In genomic region chr16:75138636-75139035, GRCh38 we compare ENCODE assay signal across 13 cellular contexts. TPM values are rescaled to one million over a fixed set of nuclear protein-coding genes. Genes with fewer than 3 reads are reported as not detected.
DNase-seq lines count a peak whose midpoint lies in the region; ATAC-seq lines count a peak whose summit lies in the region.
"Had no signal": no experiment of that assay in that cellular context is flagged by ENCODE, and none has a peak within 500 bp of the region (broad histone marks: within the 10 kb centered on the region; RNA-seq: fewer than 3 reads in every experiment).

No MANE protein-coding gene starts in this region.

- no peak overlapping the region for H3K4ac ChIP-seq in neuronal stem cell (ENCODE audit: low read length)

- H2AFZ ChIP-seq in neuronal stem cell (ENCODE audit: low read length) = no peak overlapping the region

- H3K36me3 ChIP-seq in neuronal stem cell (replicated peaks in 1 of 2; ENCODE audit: control insufficient read depth in 2 of 2, insufficient read depth in 2 of 2, low read length in 2 of 2) = no peaks in the 10 kb centered on the region
- H3K36me3 ChIP-seq: breast epithelium had no signal

- no peaks in the 10 kb centered on the region for H3K27me3 ChIP-seq in neuronal stem cell (ENCODE audit: control insufficient read depth in 3 of 3, insufficient read depth in 3 of 3, low read depth in 1 of 3, low read length in 3 of 3)
- H3K27me3 ChIP-seq: breast epithelium had no signal

- ATAC-seq in HG03175 (IDR thresholded peaks at IDR 0.05; ENCODE audit: unreplicated experiment) = peak; percentile 46
- no peak for ATAC-seq in activated T-cell treated with anti-CD3 and anti-CD28 coated beads, Interleukin-2, amount 50 U/mL, for 72 hours (replicated peaks in 1 of 2)
- ATAC-seq: activated T-helper 17 cell treated with anti-CD3 and anti-CD28 coated beads, Interleukin-2, amount 50 U/mL, for 72 hours had no signal

- no peak overlapping the region for H3K18ac ChIP-seq in neuronal stem cell (ENCODE audit: low read length)

- peak overlapping the region; percentile 23 for H3K4me3 Mint-ChIP-seq in activated T-helper 1 cell treated with anti-CD3 and anti-CD28 coated beads, Interleukin-12 subunit alpha, Interleukin-12 subunit beta, Interleukin-2, Interleukin-4 antibody, amounts not matched to agents 30 ng/mL and 10 ng/mL and 1 ng/mL, durations not matched to agents 14 hours and 24 hours and 36 hours
- peak overlapping the region in 1 of 2 donors; percentile 18 for H3K4me3 Mint-ChIP-seq in activated T-cell treated with anti-CD3 and anti-CD28 coated beads, Interleukin-2, amount 50 U/mL, for 72 hours
- H3K4me3 Mint-ChIP-seq: activated T-helper 17 cell treated with anti-CD3 and anti-CD28 coated beads, Interleukin-2, amount 50 U/mL, for 72 hours; CD4-positive, CD25-positive, alpha-beta regulatory T cell; nephron had no signal

- H3K23ac ChIP-seq in neuronal stem cell (ENCODE audit: low read depth, low read length, poor library complexity) = no peak overlapping the region

- H3K27ac Mint-ChIP-seq in activated T-helper 1 cell treated with anti-CD3 and anti-CD28 coated beads, Interleukin-12 subunit alpha, Interleukin-12 subunit beta, Interleukin-2, Interleukin-4 antibody, amounts not matched to agents 30 ng/mL and 10 ng/mL and 1 ng/mL, durations not matched to agents 14 hours and 24 hours and 36 hours = no peak overlapping the region
- no peak overlapping the region for H3K27ac Mint-ChIP-seq in activated T-cell treated with anti-CD3 and anti-CD28 coated beads, Interleukin-2, amount 50 U/mL, for 72 hours
- H3K27ac Mint-ChIP-seq: activated T-helper 17 cell treated with anti-CD3 and anti-CD28 coated beads, Interleukin-2, amount 50 U/mL, for 72 hours; nephron had no signal

- intact Hi-C loops in activated T-helper 1 cell treated with anti-CD3 and anti-CD28 coated beads, Interleukin-12 subunit alpha, Interleukin-12 subunit beta, Interleukin-2, Interleukin-4 antibody, amounts not matched to agents 30 ng/mL and 10 ng/mL and 1 ng/mL, durations not matched to agents 14 hours and 24 hours and 36 hours (cut with micrococcal nuclease) = no loop called here
- intact Hi-C loops in posterior cingulate gyrus (cut with DNase I) = no loop called here

- no peak overlapping the region for H2BK120ac ChIP-seq in neuronal stem cell (ENCODE audit: low read depth, low read length)

- no peak overlapping the region for H4K91ac ChIP-seq in neuronal stem cell (ENCODE audit: low read depth, low read length, poor library complexity)

- DNase-seq in EH (ENCODE audit: low read depth) (peak; percentile 35), lung microvascular endothelial cell (ENCODE audit: low read depth in 2 of 2) (peak; percentile 21 to 35), posterior cingulate gyrus (no peak), neuronal stem cell (ENCODE audit: low spot score) (no peak)
- DNase-seq in activated T-helper 1 cell treated with anti-CD3 and anti-CD28 coated beads, Interleukin-12 subunit alpha, Interleukin-12 subunit beta, Interleukin-2, Interleukin-4 antibody, amounts not matched to agents 30 ng/mL and 10 ng/mL and 1 ng/mL, durations not matched to agents 14 hours and 24 hours and 36 hours (ENCODE audit: low spot score) = peak; percentile 3
- no peak for DNase-seq in activated T-cell treated with anti-CD3 and anti-CD28 coated beads, Interleukin-2, amount 50 U/mL, for 72 hours
- DNase-seq: Karpas-422, NCI-H2029 treated with DMSO at 0.1 percent for 48 hours had no signal

- no peaks in the 10 kb centered on the region for H3K36me3 Mint-ChIP-seq in activated T-helper 1 cell treated with anti-CD3 and anti-CD28 coated beads, Interleukin-12 subunit alpha, Interleukin-12 subunit beta, Interleukin-2, Interleukin-4 antibody, amounts not matched to agents 30 ng/mL and 10 ng/mL and 1 ng/mL, durations not matched to agents 14 hours and 24 hours and 36 hours (ENCODE audit: low read depth)
- no peaks in the 10 kb centered on the region for H3K36me3 Mint-ChIP-seq in activated T-cell treated with anti-CD3 and anti-CD28 coated beads, Interleukin-2, amount 50 U/mL, for 72 hours (ENCODE audit: insufficient read depth in 2 of 2)
- H3K36me3 Mint-ChIP-seq: CD4-positive, CD25-positive, alpha-beta regulatory T cell had no signal

- no peaks in the 10 kb centered on the region for H3K9me3 ChIP-seq in neuronal stem cell (replicated peaks in 1 of 2; ENCODE audit: control insufficient read depth in 2 of 2, insufficient read depth in 1 of 2, low read depth in 1 of 2, low read length in 2 of 2)
- H3K9me3 ChIP-seq: breast epithelium had no signal

- WGBS in neuronal stem cell (ENCODE audit: extremely low coverage in 2 of 2, insufficient read length in 2 of 2, insufficient replicate concordance in 1 of 2), 2 donors = no CpG with 5 or more reads among the region's 9 CpGs

- no peak overlapping the region for H2BK5ac ChIP-seq in neuronal stem cell (ENCODE audit: low read length)

- no peak overlapping the region for H3K9ac ChIP-seq in neuronal stem cell (ENCODE audit: low read depth, low read length, poor library complexity)

- no peak overlapping the region for H3K14ac ChIP-seq in neuronal stem cell (ENCODE audit: low read length)

- H4K8ac ChIP-seq in neuronal stem cell (ENCODE audit: low read depth, low read length) = no peak overlapping the region

- peaks cover 8% of the 10 kb centered on the region for H3K4me1 Mint-ChIP-seq in activated T-helper 1 cell treated with anti-CD3 and anti-CD28 coated beads, Interleukin-12 subunit alpha, Interleukin-12 subunit beta, Interleukin-2, Interleukin-4 antibody, amounts not matched to agents 30 ng/mL and 10 ng/mL and 1 ng/mL, durations not matched to agents 14 hours and 24 hours and 36 hours (ENCODE audit: low read depth)
- H3K4me1 Mint-ChIP-seq in activated T-cell treated with anti-CD3 and anti-CD28 coated beads, Interleukin-2, amount 50 U/mL, for 72 hours (ENCODE audit: low read depth) = no peaks in the 10 kb centered on the region
- H3K4me1 Mint-ChIP-seq: nephron had no signal

- H3K4me1 ChIP-seq in neuronal stem cell (ENCODE audit: control insufficient read depth in 2 of 2, insufficient read depth in 1 of 2, low read depth in 1 of 2, low read length in 2 of 2) = no peaks in the 10 kb centered on the region
- H3K4me1 ChIP-seq: breast epithelium had no signal

- no peaks in the 10 kb centered on the region for H3K9me3 Mint-ChIP-seq in activated T-helper 1 cell treated with anti-CD3 and anti-CD28 coated beads, Interleukin-12 subunit alpha, Interleukin-12 subunit beta, Interleukin-2, Interleukin-4 antibody, amounts not matched to agents 30 ng/mL and 10 ng/mL and 1 ng/mL, durations not matched to agents 14 hours and 24 hours and 36 hours
- H3K9me3 Mint-ChIP-seq in activated T-cell treated with anti-CD3 and anti-CD28 coated beads, Interleukin-2, amount 50 U/mL, for 72 hours = no peaks in the 10 kb centered on the region
- H3K9me3 Mint-ChIP-seq: activated T-helper 17 cell treated with anti-CD3 and anti-CD28 coated beads, Interleukin-2, amount 50 U/mL, for 72 hours; nephron had no signal

- H3K27ac ChIP-seq in neuronal stem cell (replicated peaks; ENCODE audit: low read length) = no peak overlapping the region
- H3K27ac ChIP-seq: breast epithelium had no signal

- H3K27me3 Mint-ChIP-seq in activated T-helper 1 cell treated with anti-CD3 and anti-CD28 coated beads, Interleukin-12 subunit alpha, Interleukin-12 subunit beta, Interleukin-2, Interleukin-4 antibody, amounts not matched to agents 30 ng/mL and 10 ng/mL and 1 ng/mL, durations not matched to agents 14 hours and 24 hours and 36 hours (ENCODE audit: insufficient read depth) = peaks cover 2% of the 10 kb centered on the region
- no peaks in the 10 kb centered on the region for H3K27me3 Mint-ChIP-seq in activated T-cell treated with anti-CD3 and anti-CD28 coated beads, Interleukin-2, amount 50 U/mL, for 72 hours (ENCODE audit: low read depth)
- H3K27me3 Mint-ChIP-seq: activated T-helper 17 cell treated with anti-CD3 and anti-CD28 coated beads, Interleukin-2, amount 50 U/mL, for 72 hours had no signal

- H2BK12ac ChIP-seq in neuronal stem cell (ENCODE audit: low read length) = no peak overlapping the region

- H3K4me3 ChIP-seq in neuronal stem cell (ENCODE audit: low read length in 2 of 2) = no peak overlapping the region
- H3K4me3 ChIP-seq: breast epithelium had no signal

- H2AK5ac ChIP-seq in neuronal stem cell (ENCODE audit: low read depth, low read length) = no peak overlapping the region

- no peaks in the 10 kb centered on the region for H3K79me1 ChIP-seq in neuronal stem cell (ENCODE audit: low read depth, low read length)

- no peak overlapping the region for H2BK15ac ChIP-seq in neuronal stem cell (ENCODE audit: low read length)

- H3K4me2 ChIP-seq in neuronal stem cell (ENCODE audit: insufficient read depth, low read length, poor library complexity, severe bottlenecking) = no peak overlapping the region

RNA-seq across cellular contexts. Expression of gene ZFP1, which starts 9.7 kb away (rescaled TPM):
- total RNA-seq in activated T-helper 1 cell treated with anti-CD3 and anti-CD28 coated beads, Interleukin-12 subunit alpha, Interleukin-12 subunit beta, Interleukin-2, Interleukin-4 antibody, amounts not matched to agents 30 ng/mL and 10 ng/mL and 1 ng/mL, durations not matched to agents 14 hours and 24 hours and 36 hours = 12.3 and 14.6 TPM in 2 replicates
- total RNA-seq in lung microvascular endothelial cell = 5.4 and 10.5 TPM in 2 replicates
- polyA plus RNA-seq in neuronal stem cell (2013, experiment 1 of 2) = 14.4 TPM
- polyA plus RNA-seq in neuronal stem cell (2013, experiment 2 of 2) = 14.3 TPM
- total RNA-seq in activated T-cell treated with anti-CD3 and anti-CD28 coated beads, Interleukin-2, amount 50 U/mL, for 72 hours = 10 to 100 TPM; 20.8 to 20.9 TPM

RNA-seq across cellular contexts. Expression of gene LDHD, which starts 22.1 kb away (rescaled TPM):
- total RNA-seq in activated T-helper 1 cell treated with anti-CD3 and anti-CD28 coated beads, Interleukin-12 subunit alpha, Interleukin-12 subunit beta, Interleukin-2, Interleukin-4 antibody, amounts not matched to agents 30 ng/mL and 10 ng/mL and 1 ng/mL, durations not matched to agents 14 hours and 24 hours and 36 hours = 0.20 and 0.26 TPM in 2 replicates
- total RNA-seq in lung microvascular endothelial cell = 0.22 and 0.60 TPM in 2 replicates
- 0.66 TPM for polyA plus RNA-seq in neuronal stem cell (2013, experiment 1 of 2)
- 0.76 TPM for polyA plus RNA-seq in neuronal stem cell (2013, experiment 2 of 2)
- total RNA-seq in activated T-cell treated with anti-CD3 and anti-CD28 coated beads, Interleukin-2, amount 50 U/mL, for 72 hours = under 1 TPM; 0.35 to 0.43 TPM
- total RNA-seq: CD4-positive, CD25-positive, alpha-beta regulatory T cell had no signal

Comparison
In these comparisons a context has a peak if more than half of its experiments do, and no peak if none do; other contexts are left out.
1. DNase-seq: peak in EH (single experiment), activated T-helper 1 cell treated with anti-CD3 and anti-CD28 coated beads, Interleukin-12 subunit alpha, Interleukin-12 subunit beta, Interleukin-2, Interleukin-4 antibody, amounts not matched to agents 30 ng/mL and 10 ng/mL and 1 ng/mL, durations not matched to agents 14 hours and 24 hours and 36 hours (single experiment) and lung microvascular endothelial cell (2 of 2); none in posterior cingulate gyrus (0 of 10), neuronal stem cell (single experiment) and activated T-cell treated with anti-CD3 and anti-CD28 coated beads, Interleukin-2, amount 50 U/mL, for 72 hours (0 of 2).